Comparison of ENCODE assay signal across 8 cellular contexts in genomic region chr22:23913306-23913660, GRCh38. TPM values are rescaled to one million over a fixed set of nuclear protein-coding genes. Genes with fewer than 3 reads are reported as not detected.
DNase-seq lines count a peak whose midpoint lies in the region; ATAC-seq and TF ChIP-seq lines count a peak whose summit lies in the region.

No MANE protein-coding gene starts in this region.

- TF ChIP-seq POLR2A in lower leg skin (IDR thresholded peaks at IDR 0.05) = no peak

- WGBS in lower leg skin, 2 donors = 0 to 3% methylated on average over 1 of the region's 1 CpG
- WGBS in urinary bladder = 0% methylated on average over 1 of the region's 1 CpG

- H3K4me1 Mint-ChIP-seq in CD8-positive, alpha-beta T cell (ENCODE audit: low read depth) = peaks cover 20% of the 10 kb centered on the region
- H3K4me1 Mint-ChIP-seq in activated naive CD8-positive, alpha-beta T cell treated with anti-CD3 and anti-CD28 coated beads, Interleukin-2, amount 50 U/mL, for 24 hours = peaks cover 26% of the 10 kb centered on the region

- H3K36me3 Mint-ChIP-seq in CD8-positive, alpha-beta T cell = peaks cover 5% of the 10 kb centered on the region
- H3K36me3 Mint-ChIP-seq in activated naive CD8-positive, alpha-beta T cell treated with anti-CD3 and anti-CD28 coated beads, Interleukin-2, amount 50 U/mL, for 24 hours (ENCODE audit: low read depth) = no peaks in the 10 kb centered on the region

- CTCF ChIA-PET in CD8-positive, alpha-beta T cell (lab: Charles Lee) = no interaction called here

- peak overlapping the region; percentile 89 for H3K4me3 Mint-ChIP-seq in CD8-positive, alpha-beta T cell
- peak overlapping the region; percentile 98 for H3K4me3 Mint-ChIP-seq in activated naive CD8-positive, alpha-beta T cell treated with anti-CD3 and anti-CD28 coated beads, Interleukin-2, amount 50 U/mL, for 24 hours

- no peaks in the 10 kb centered on the region for H3K27me3 Mint-ChIP-seq in CD8-positive, alpha-beta T cell (ENCODE audit: low read depth)
- peaks cover 4% of the 10 kb centered on the region for H3K27me3 Mint-ChIP-seq in activated naive CD8-positive, alpha-beta T cell treated with anti-CD3 and anti-CD28 coated beads, Interleukin-2, amount 50 U/mL, for 24 hours

- H3K4me1 ChIP-seq in CD8-positive, alpha-beta T cell (ENCODE audit: insufficient read depth, low read length) = no peaks in the 10 kb centered on the region
- H3K4me1 ChIP-seq in urinary bladder (ENCODE audit: insufficient read depth) = no peaks in the 10 kb centered on the region

- no peak for ATAC-seq in CD8-positive, alpha-beta T cell
- ATAC-seq in HG02588 (IDR thresholded peaks at IDR 0.05; ENCODE audit: unreplicated experiment) (peak; percentile 6), GM18870 (IDR thresholded peaks at IDR 0.05; ENCODE audit: unreplicated experiment) (no peak)
- peak; percentile 11 for ATAC-seq in activated naive CD8-positive, alpha-beta T cell treated with anti-CD3 and anti-CD28 coated beads, Interleukin-2, amount 50 U/mL, for 24 hours

- no peaks in the 10 kb centered on the region for H3K9me3 Mint-ChIP-seq in CD8-positive, alpha-beta T cell
- no peaks in the 10 kb centered on the region for H3K9me3 Mint-ChIP-seq in activated naive CD8-positive, alpha-beta T cell treated with anti-CD3 and anti-CD28 coated beads, Interleukin-2, amount 50 U/mL, for 24 hours

- peak overlapping the region; percentile 96 for H3K27ac Mint-ChIP-seq in CD8-positive, alpha-beta T cell
- peak overlapping the region; percentile 98 for H3K27ac Mint-ChIP-seq in activated naive CD8-positive, alpha-beta T cell treated with anti-CD3 and anti-CD28 coated beads, Interleukin-2, amount 50 U/mL, for 24 hours

- POLR2A ChIA-PET in CD8-positive, alpha-beta T cell (lab: Charles Lee) = interaction anchor here (0.6 to 6.5 kb wide), 8 partner anchors 10 to 150 kb away, joined by 3 to 63 read pairs (median 3); partner anchors contain the start of genes CABIN1, MIF, SLC2A11 and SMARCB1

- peak overlapping the region; percentile 67 for H3K4me3 ChIP-seq in CD8-positive, alpha-beta T cell (ENCODE audit: low read depth, low read length)
- H3K4me3 ChIP-seq in lower leg skin (ENCODE audit: low read depth, poor library complexity, severe bottlenecking) (peak overlapping the region; percentile 36), urinary bladder (ENCODE audit: low read depth, low read length) (peak overlapping the region; percentile 43)

- no peak for DNase-seq in CD8-positive, alpha-beta T cell
- no peak for DNase-seq in activated naive CD8-positive, alpha-beta T cell treated with anti-CD3 and anti-CD28 coated beads, Interleukin-2, amount 50 U/mL, for 24 hours
- DNase-seq in lower leg skin (ENCODE audit: low spot score in 2 of 2) (no peak), NCI-H774 (lab: John Stamatoyannopoulos, UW) (no peak)
- no peak for DNase-seq in stimulated activated CD4-positive, alpha-beta T cell treated with anti-CD3 and anti-CD28 coated beads, Interleukin-2, amount 100 ng/mL, for 48 hours

- no peak for TF ChIP-seq CTCF in CD8-positive, alpha-beta T cell (IDR thresholded peaks at IDR 0.05)
- TF ChIP-seq CTCF in lower leg skin (IDR thresholded peaks at IDR 0.05) = no peak

- intact Hi-C loops in CD8-positive, alpha-beta T cell (cut with DNase I, micrococcal nuclease) = loop anchor here in 1 of 2 experiments (5.0 kb wide), 5 partner anchors 56 to 766 kb away; partner anchors contain the start of genes DDT, RAB36, SLC2A11 and SMARCB1
- intact Hi-C loops in lower leg skin (cut with DNase I; ENCODE audit: low total_unique reads) = no loop called here

- H3K27me3 ChIP-seq in CD8-positive, alpha-beta T cell (ENCODE audit: insufficient read depth, low read length) = no peaks in the 10 kb centered on the region

- no peaks in the 10 kb centered on the region for H3K36me3 ChIP-seq in CD8-positive, alpha-beta T cell (ENCODE audit: insufficient read depth, low read length)
- no peaks in the 10 kb centered on the region for H3K36me3 ChIP-seq in urinary bladder (ENCODE audit: insufficient read depth)

- no peaks in the 10 kb centered on the region for H3K9me3 ChIP-seq in CD8-positive, alpha-beta T cell (ENCODE audit: low read length)

- H3K27ac ChIP-seq in CD8-positive, alpha-beta T cell (ENCODE audit: low read depth, low read length) = peak overlapping the region; percentile 62
- peak overlapping the region; percentile 85 for H3K27ac ChIP-seq in urinary bladder (ENCODE audit: low read depth)

RNA-seq across cellular contexts. Expression of gene MIF, which starts 19.1 kb away (rescaled TPM):
- total RNA-seq in CD8-positive, alpha-beta T cell = 100 to 1,000 TPM; 181 to 191 TPM
- total RNA-seq in lower leg skin (100 to 1,000 TPM; 156 to 362 (median 318) TPM), urinary bladder (70.1 TPM)
- 528 TPM for polyA plus RNA-seq in urinary bladder

RNA-seq across cellular contexts. Expression of gene GSTT2B, which starts 47.7 kb away (rescaled TPM):
- not detected for total RNA-seq in CD8-positive, alpha-beta T cell
- 10 to 100 TPM in 2 of 4 donors, 1 to 10 TPM in 1, not detected in 1; 2.4 to 14.3 (median 11.6) TPM for total RNA-seq in lower leg skin
- total RNA-seq in urinary bladder = 2.1 TPM
- 30.4 TPM for polyA plus RNA-seq in urinary bladder

RNA-seq across cellular contexts. Expression of gene DDTL, which starts 53.4 kb away (rescaled TPM):
- not detected for total RNA-seq in CD8-positive, alpha-beta T cell
- total RNA-seq in lower leg skin = 1 to 10 TPM in 2 of 4 donors, not detected in 2; 2.7 to 3.1 TPM
- 3.0 TPM for total RNA-seq in urinary bladder
- 6.3 TPM for polyA plus RNA-seq in urinary bladder

RNA-seq across cellular contexts. Expression of gene SLC2A11, which starts 55.6 kb away (rescaled TPM):
- total RNA-seq in CD8-positive, alpha-beta T cell = 10 to 100 TPM; 12.7 to 14.3 TPM
- total RNA-seq in lower leg skin (10 to 100 TPM in 1 of 4 donors, 1 to 10 TPM in 3; 5.0 to 11.1 (median 8.6) TPM), urinary bladder (13.0 TPM)
- 12.0 TPM for polyA plus RNA-seq in urinary bladder

Comparison
In these comparisons a context has a peak if more than half of its experiments do, and no peak if none do; other contexts are left out.
1. ATAC-seq: peak in HG02588 (single experiment) and activated naive CD8-positive, alpha-beta T cell treated with anti-CD3 and anti-CD28 coated beads, Interleukin-2, amount 50 U/mL, for 24 hours (single experiment); none in CD8-positive, alpha-beta T cell (single experiment) and GM18870 (single experiment).
2. Peak in every context shown above with its lines, with median percentiles within 50 percentile points of each other: H3K4me3 ChIP-seq.